ENCODE assay signal across 1 cellular context in the genomic region with DNA sequence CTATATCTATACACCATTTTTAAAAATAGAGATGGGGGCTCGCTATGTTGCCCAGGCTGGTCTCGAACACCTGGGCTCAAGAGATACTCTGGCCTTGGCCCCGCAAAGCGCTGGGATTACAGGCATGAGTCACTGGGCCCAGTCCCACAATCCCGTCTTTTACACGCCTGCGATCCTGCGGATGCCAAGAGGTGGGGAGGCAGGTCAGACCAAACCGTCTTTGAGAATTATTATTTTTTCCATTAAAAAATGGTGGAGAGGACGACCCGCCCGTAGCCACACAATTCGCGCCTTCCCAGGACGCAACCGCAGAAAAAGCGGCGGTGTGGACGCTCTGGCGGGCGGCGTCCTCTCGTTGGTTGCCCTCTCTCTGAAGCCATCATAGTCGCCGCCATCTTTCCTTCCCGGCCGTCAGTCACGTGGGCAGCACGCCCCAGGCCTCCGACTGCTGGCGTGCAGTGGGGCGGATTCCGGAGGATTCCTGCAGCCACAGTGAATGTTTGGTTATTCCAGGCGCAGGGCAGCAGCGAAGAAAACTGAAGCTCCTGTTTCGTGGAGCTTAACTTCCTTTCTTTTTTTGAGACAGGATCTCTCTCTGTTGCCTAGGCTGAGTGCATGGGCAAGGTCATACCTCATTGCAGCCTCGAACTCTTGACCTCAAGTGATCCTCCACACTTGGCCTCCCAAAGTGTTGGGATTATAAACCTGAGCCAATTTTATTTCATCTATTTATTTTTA.
TF ChIP-seq lines count a peak whose summit lies in the region.

No MANE protein-coding gene starts in this region.

TF ChIP-seq in GM12891, 5 proteins besides CTCF, POLR2A, EP300 and RAD21:
- TF ChIP-seq TAF1 (IDR thresholded peaks at IDR 0.05; ENCODE audit: low read depth, low read length), result 0 out of 2 replicates have a peak, but pooled peaks have one; percentile 30
- TF ChIP-seq POU2F2 (IDR thresholded peaks at IDR 0.05; ENCODE audit: low read depth, low read length), result 0 out of 2 replicates have a peak, but pooled peaks have one; percentile 9
- TF ChIP-seq SPI1 (IDR thresholded peaks at IDR 0.05; ENCODE audit: low read depth, low read length), result no peak
